ENCODE assay signal across 24 cellular contexts in genomic region chr13:21475115-21475514, GRCh38. TPM values are rescaled to one million over a fixed set of nuclear protein-coding genes. Genes with fewer than 3 reads are reported as not detected.
A peak's percentile ranks its signal among the peaks of the same experiment; 100 is the strongest.
DNase-seq lines count a peak whose midpoint lies in the region; ATAC-seq and TF ChIP-seq lines count a peak whose summit lies in the region.
"Had no signal": no experiment of that assay in that cellular context is flagged by ENCODE, and none has a peak within 500 bp of the region (broad histone marks: within the 10 kb centered on the region; RNA-seq: fewer than 3 reads in every experiment).

No MANE protein-coding gene starts in this region.

- H3K27ac Mint-ChIP-seq in GM23338, result no peak overlapping the region
- H3K27ac Mint-ChIP-seq: CD4-positive, alpha-beta memory T cell had no signal

- CTCF ChIA-PET in A673 (lab: Charles Lee), result no interaction called here

- H3K9me2 ChIP-seq in GM23338 (ENCODE audit: insufficient read depth), result no peaks in the 10 kb centered on the region

- peaks cover 3% of the 10 kb centered on the region; the same call in 2 of the 3 replicates for H3K9me3 Mint-ChIP-seq in GM23338

- in situ Hi-C loops in G401 (cut with HindIII; ENCODE audit: low sequenced_read_pairs), result no loop called here

- no peak for ATAC-seq in GM23338

- 71% methylated on average over 6 of the region's 6 CpGs for WGBS in esophagus muscularis mucosa

- H3K9me3 ChIP-seq in A673 (ENCODE audit: low read depth, low read length, poor library complexity, severe bottlenecking), result no peaks in the 10 kb centered on the region
- H3K9me3 ChIP-seq in esophagus muscularis mucosa, result peaks cover 0 to 11% (median 5%) of the 10 kb centered on the region in 4 donors
- H3K9me3 ChIP-seq: Peyer's patch had no signal

- TF ChIP-seq EP300 in esophagus muscularis mucosa (IDR thresholded peaks at IDR 0.05), result no peak

- TF ChIP-seq CTCF in A673 (conservative IDR thresholded peaks at IDR 0.05; ENCODE audit: low read depth, low read length) (no peak), GM23338 (conservative IDR thresholded peaks at IDR 0.05; ENCODE audit: low read depth in 2 of 2) (no peak), epithelial cell of esophagus (IDR thresholded peaks at IDR 0.05; ENCODE audit: insufficient read depth, low read depth, low read length, missing control alignments) (no peak), esophagus muscularis mucosa (IDR thresholded peaks at IDR 0.05) (no peak)

- H3K27ac ChIP-seq in A673 (ENCODE audit: low read depth, low read length, poor library complexity, severe bottlenecking) (peak overlapping the region; percentile 24), GM23338 (ENCODE audit: low read depth) (no peak overlapping the region), substantia nigra (ENCODE audit: low read depth, low read length, poor library complexity, severe bottlenecking) (peak overlapping the region; percentile 97), esophagus muscularis mucosa (replicated peaks in 1 of 4) (no peak overlapping the region)
- H3K27ac ChIP-seq: BLaER1 treated with 17β-estradiol and CSF1 and Interleukin-3, amounts not matched to agents 10 nM and 100 nM; KMS-11; Peyer's patch; SK-N-MC had no signal

- no peaks in the 10 kb centered on the region for H3F3A ChIP-seq in GM23338 (replicated peaks; ENCODE audit: low read depth)

- no TSS peak for BruUV-seq in A673 (replicated peaks; lab: Mats Ljungman, UMichigan)

- H3K36me3 ChIP-seq in A673 (ENCODE audit: insufficient read depth, low read length, poor library complexity, severe bottlenecking) (no peaks in the 10 kb centered on the region), GM23338 (ENCODE audit: insufficient read depth) (no peaks in the 10 kb centered on the region; the same call in 1 of the 2 replicates), esophagus muscularis mucosa (no peaks in the 10 kb centered on the region)
- H3K36me3 ChIP-seq: BLaER1 treated with 17β-estradiol and CSF1 and Interleukin-3, amounts not matched to agents 10 nM and 100 nM; Peyer's patch had no signal

- H3K27me3 Mint-ChIP-seq in GM23338 (ENCODE audit: insufficient read depth, low read depth, poor library complexity), result peaks cover 2% of the 10 kb centered on the region

- no peak overlapping the region for H3K4me3 ChIP-seq in A673 (ENCODE audit: low read depth, low read length, poor library complexity, severe bottlenecking)
- H3K4me3 ChIP-seq in GM23338, result no peak overlapping the region
- no peak overlapping the region for H3K4me3 ChIP-seq in epithelial cell of esophagus (ENCODE audit: low read length)
- H3K4me3 ChIP-seq in esophagus muscularis mucosa, result no peak overlapping the region
- H3K4me3 ChIP-seq: BLaER1 treated with 17β-estradiol and CSF1 and Interleukin-3, amounts not matched to agents 10 nM and 100 nM; Peyer's patch had no signal

- peaks cover 5% of the 10 kb centered on the region; the same call in 2 of the 3 replicates for H3K4me1 Mint-ChIP-seq in GM23338

- H3K27me3 ChIP-seq in A673 (replicated peaks; ENCODE audit: insufficient read depth, low read depth, low read length, poor library complexity) (no peaks in the 10 kb centered on the region), GM23338 (ENCODE audit: insufficient read depth) (no peaks in the 10 kb centered on the region), esophagus muscularis mucosa (no peaks in the 10 kb centered on the region)
- H3K27me3 ChIP-seq: BLaER1 treated with 17β-estradiol and CSF1 and Interleukin-3, amounts not matched to agents 10 nM and 100 nM; Peyer's patch had no signal

- intact Hi-C loops in A673 (cut with micrococcal nuclease; ENCODE audit: unreplicated experiment), result loop anchor here (5.0 to 10.0 kb wide), 4 partner anchors 78 to 1290 kb away; no protein-coding TSS in a partner anchor
- intact Hi-C loops in esophagus muscularis mucosa (cut with DNase I), result loop anchor here (5.0 kb wide), 2 partner anchors 298 to 363 kb away; partner anchors contain the start of genes MRPL57 and SKA3

- H3K4me1 ChIP-seq in A673 (ENCODE audit: insufficient read depth, low read length, poor library complexity, severe bottlenecking) (peaks cover 30% of the 10 kb centered on the region), GM23338 (ENCODE audit: insufficient read depth) (no peaks in the 10 kb centered on the region), esophagus muscularis mucosa (peaks cover 0 to 20% (median 17%) of the 10 kb centered on the region in 4 donors)

- POLR2A ChIA-PET in A673 (lab: Charles Lee; ENCODE audit: low non-redundant PET), result no interaction called here

- DNase-seq in A673 (ENCODE audit: low spot score) (no peak), GM23338 (ENCODE audit: low spot score) (no peak), epithelial cell of esophagus (ENCODE audit: low read depth) (peak; percentile 46), substantia nigra (lab: John Stamatoyannopoulos, UW) (no peak), esophagus muscularis mucosa (ENCODE audit: extremely low spot score) (no peak), G401 (ENCODE audit: low spot score) (no peak), COLO668 (lab: John Stamatoyannopoulos, UW; ENCODE audit: unreplicated experiment) (no peak)
- DNase-seq: CD4-positive, alpha-beta memory T cell; DMS 273 treated with DMSO at 0.1 percent for 48 hours; DND-41; IMR-90; NCI-H1092; NCI-H1436; NCI-H187; NCI-H2081 treated with DMSO at 0.1 percent for 48 hours; NCI-H2171; NCI-H226; NCI-H510A; NCI-H69; Peyer's patch; SIG-M5 had no signal

- no peak overlapping the region for H3K4me3 Mint-ChIP-seq in GM23338

- no peak overlapping the region for H3K4me2 ChIP-seq in GM23338
- H3K4me2 ChIP-seq: BLaER1 treated with 17β-estradiol and CSF1 and Interleukin-3, amounts not matched to agents 10 nM and 100 nM; KMS-11 had no signal

- H3K36me3 Mint-ChIP-seq in GM23338 (ENCODE audit: low read depth), result no peaks in the 10 kb centered on the region
- H3K36me3 Mint-ChIP-seq: CD4-positive, alpha-beta memory T cell had no signal

- no peak for TF ChIP-seq POLR2A in esophagus muscularis mucosa (IDR thresholded peaks at IDR 0.05; ENCODE audit: low read depth)

- H3K79me2 ChIP-seq in GM23338 (replicated peaks; ENCODE audit: insufficient read depth), result no peaks in the 10 kb centered on the region

- no peaks in the 10 kb centered on the region for H4K20me1 ChIP-seq in GM23338 (replicated peaks; ENCODE audit: insufficient read depth)
- H4K20me1 ChIP-seq: BLaER1 treated with 17β-estradiol and CSF1 and Interleukin-3, amounts not matched to agents 10 nM and 100 nM had no signal

- H2AFZ ChIP-seq in GM23338, result peak overlapping the region; percentile 20; the same call in 1 of the 2 replicates

TF ChIP-seq in GM23338, 12 proteins besides CTCF, POLR2A, EP300 and RAD21 (continues in another document):
- no peak for TF ChIP-seq EZH2phosphoT487 (IDR thresholded peaks at IDR 0.05; ENCODE audit: unreplicated experiment)
- TF ChIP-seq CREB1 (CRISPR knock-in tag; IDR thresholded peaks at IDR 0.05; ENCODE audit: low read depth), result no peak
- no peak for TF ChIP-seq ZNF114 (CRISPR knock-in tag; IDR thresholded peaks at IDR 0.05)
- TF ChIP-seq POLR2AphosphoS5 (IDR thresholded peaks at IDR 0.05; ENCODE audit: low read depth), result no peak
- no peak for TF ChIP-seq NANOG (IDR thresholded peaks at IDR 0.05; ENCODE audit: borderline replicate concordance)
- no peak for TF ChIP-seq JUNB (IDR thresholded peaks at IDR 0.05; ENCODE audit: unreplicated experiment)
- TF ChIP-seq REST (IDR thresholded peaks at IDR 0.05; ENCODE audit: unreplicated experiment), result no peak

RNA-seq across cellular contexts. Expression of gene ZDHHC20, which starts 16.0 kb away (rescaled TPM):
- total RNA-seq in A673 (2021) (98.9 and 110 TPM in 2 replicates), esophagus muscularis mucosa (10 to 100 TPM; 47.4 to 53.3 (median 50.2) TPM)
- total RNA-seq in GM23338 (2014; rRNA removed; shearing (Covaris generic)), result 119 and 129 TPM in 2 replicates
- polyA plus RNA-seq in GM23338 (2016; fragmentation: Nextera tagmentation; extraction: Ambion mirVana), result 37.7 and 41.1 TPM in 2 replicates
- 60.2 and 90.6 TPM in 2 replicates for total RNA-seq in G401 (2014; rRNA removed; shearing (Covaris generic))

Comparison
In these comparisons a context has a peak if more than half of its experiments do, and no peak if none do; other contexts are left out.
1. H3K27ac ChIP-seq: peak in A673 (single experiment) and substantia nigra (single experiment); none in GM23338 (single experiment) and esophagus muscularis mucosa (0 of 4).